In genomic region chr16:53094013-53094630, GRCh38 we compare ENCODE assay signal across 8 cellular contexts. TPM values are rescaled to one million over a fixed set of nuclear protein-coding genes. Genes with fewer than 3 reads are reported as not detected.
DNase-seq lines count a peak whose midpoint lies in the region; ATAC-seq and TF ChIP-seq lines count a peak whose summit lies in the region.

No MANE protein-coding gene starts in this region.

- BruUV-seq in PC-3 (replicated peaks; lab: Mats Ljungman, UMichigan) = no TSS peak

- H3F3A ChIP-seq in PC-3 (ENCODE audit: low read length, unreplicated experiment) = peaks cover 7% of the 10 kb centered on the region

- no peak overlapping the region for H2AFZ ChIP-seq in PC-3 (ENCODE audit: low read length)

- H3K4me3 ChIP-seq in PC-3 (ENCODE audit: low read length) = no peak overlapping the region
- no peak overlapping the region for H3K4me3 ChIP-seq in endodermal cell (ENCODE audit: low read length)

- 82 to 100% methylated on average over 1 to 10 of the region's 10 CpGs for WGBS in endodermal cell (ENCODE audit: insufficient coverage in 1 of 2, insufficient read length in 1 of 2), 2 experiments

- 0 out of 2 replicates have a peak, but pooled peaks cover 3% of the 10 kb centered on the region for H3K79me2 ChIP-seq in PC-3 (ENCODE audit: low read length)

- H3K9me2 ChIP-seq in PC-3 (replicated peaks; ENCODE audit: low read length) = no peaks in the 10 kb centered on the region

- CTCF ChIA-PET in PC-3 (lab: Charles Lee) = no interaction called here

- H3K27me3 Mint-ChIP-seq in nephron (ENCODE audit: low read depth) (no peaks in the 10 kb centered on the region), endodermal cell (ENCODE audit: insufficient read depth) (peaks cover 23% of the 10 kb centered on the region)

- intact Hi-C loops in PC-3 (cut with micrococcal nuclease) = no loop called here

- no peaks in the 10 kb centered on the region for H3K9me3 Mint-ChIP-seq in nephron
- H3K9me3 Mint-ChIP-seq in endodermal cell = no peaks in the 10 kb centered on the region

- DNase-seq in CD1c-positive myeloid dendritic cell (ENCODE audit: extremely low spot score) (peak; percentile 71), PC-3 (peak; percentile 23), endodermal cell (no peak), NCI-H748 (lab: John Stamatoyannopoulos, UW; ENCODE audit: unreplicated experiment) (no peak)
- DNase-seq in effector CD4-positive, alpha-beta T cell = peak; percentile 18

- H3K4me1 Mint-ChIP-seq in nephron (peaks cover 69% of the 10 kb centered on the region), endodermal cell (peaks cover 49% of the 10 kb centered on the region)

- no peaks in the 10 kb centered on the region for H3K27me3 ChIP-seq in PC-3 (ENCODE audit: low read length)
- peaks cover 15% of the 10 kb centered on the region for H3K27me3 ChIP-seq in endodermal cell (ENCODE audit: control insufficient read depth, insufficient read depth, low read length, poor library complexity, severe bottlenecking)

- no peak overlapping the region for H3K4me2 ChIP-seq in PC-3 (ENCODE audit: low read length)

- no peaks in the 10 kb centered on the region for H4K20me1 ChIP-seq in PC-3 (ENCODE audit: low read length)

- no peaks in the 10 kb centered on the region for H3K36me3 ChIP-seq in PC-3 (ENCODE audit: low read depth, low read length)
- H3K36me3 ChIP-seq in endodermal cell (ENCODE audit: control insufficient read depth, insufficient read depth, low read length) = peaks cover 6% of the 10 kb centered on the region

- H3K9ac ChIP-seq in PC-3 (ENCODE audit: low read length) = no peak overlapping the region
- no peak overlapping the region for H3K9ac ChIP-seq in endodermal cell (ENCODE audit: extremely low read depth, low read length, poor library complexity, severe bottlenecking)

- H3K4me1 ChIP-seq in PC-3 (ENCODE audit: insufficient read depth, low read length) (peaks cover 19% of the 10 kb centered on the region), endodermal cell (ENCODE audit: control insufficient read depth, insufficient read depth, low read length) (peaks cover 11% of the 10 kb centered on the region)

- H3K4me3 Mint-ChIP-seq in nephron = no peak overlapping the region
- H3K4me3 Mint-ChIP-seq in endodermal cell = no peak overlapping the region

- H3K36me3 Mint-ChIP-seq in nephron (ENCODE audit: low read depth) (no peaks in the 10 kb centered on the region), endodermal cell (ENCODE audit: low read depth) (peaks cover 11% of the 10 kb centered on the region)

- ATAC-seq in GM19025 (IDR thresholded peaks at IDR 0.05; ENCODE audit: low read depth, unreplicated experiment) (peak; percentile 39), HG03139 (IDR thresholded peaks at IDR 0.05; ENCODE audit: unreplicated experiment) (peak; percentile 40), PC-3 (peak; percentile 19)

- H3K27ac ChIP-seq in PC-3 (ENCODE audit: low read length) (no peak overlapping the region; the same call in 1 of the 2 replicates), endodermal cell (ENCODE audit: low read depth, low read length) (no peak overlapping the region)

- no peak for TF ChIP-seq CTCF in PC-3 (conservative IDR thresholded peaks at IDR 0.05; ENCODE audit: low read depth, low read length)
- TF ChIP-seq CTCF in nephron (IDR thresholded peaks at IDR 0.05; ENCODE audit: unreplicated experiment in 3 of 3) = no peak
- no peak for TF ChIP-seq CTCF in endodermal cell (conservative IDR thresholded peaks at IDR 0.05)

- H3K9me3 ChIP-seq in PC-3 (ENCODE audit: low read length) (no peaks in the 10 kb centered on the region), endodermal cell (ENCODE audit: control insufficient read depth, low read length) (no peaks in the 10 kb centered on the region)

- POLR2A ChIA-PET in PC-3 (lab: Charles Lee; ENCODE audit: unreplicated experiment) = no interaction called here

- H3K27ac Mint-ChIP-seq in nephron = peak overlapping the region; percentile 30 to 95 (median 32)
- H3K27ac Mint-ChIP-seq in endodermal cell = no peak overlapping the region

RNA-seq across cellular contexts. Expression of gene CHD9, which starts 39.3 kb away (rescaled TPM):
- total RNA-seq in PC-3 (2014; rRNA removed) (13.3 and 19.5 TPM in 2 replicates), endodermal cell (10 to 100 TPM; 36.8 to 40.5 TPM)
- polyA plus RNA-seq in endodermal cell (2013, experiment 1 of 2) = 39.3 TPM
- polyA plus RNA-seq in endodermal cell (2013, experiment 2 of 2) = 41.4 TPM

RNA-seq across cellular contexts. Expression of gene CHD9NB, which starts 41.4 kb away (rescaled TPM):
- total RNA-seq in PC-3 (2014; rRNA removed) = 0.40 TPM in 1 of 2 replicates, not detected in the other
- 10 to 100 TPM; 13.1 to 14.9 TPM for total RNA-seq in endodermal cell
- polyA plus RNA-seq in endodermal cell (2013, experiment 1 of 2) = 2.8 TPM
- polyA plus RNA-seq in endodermal cell (2013, experiment 2 of 2) = 3.0 TPM

Comparison
In these comparisons a context has a peak if more than half of its experiments do, and no peak if none do; other contexts are left out.
1. DNase-seq: peak in CD1c-positive myeloid dendritic cell (single experiment), PC-3 (single experiment) and effector CD4-positive, alpha-beta T cell (single experiment); none in endodermal cell (single experiment) and NCI-H748 (single experiment).
2. RNA of gene CHD9NB, which starts 41.4 kb away (total RNA-seq): 13.1 to 14.9 TPM in endodermal cell; 0.40 TPM in PC-3; every median in the first group is over 10 times any median in the second.
3. Peak in every context shown above with its lines, with median percentiles within 50 percentile points of each other: ATAC-seq.